Comparison of ENCODE assay signal across 14 cellular contexts in genomic region chr9:122355336-122355875, GRCh38. TPM values are rescaled to one million over a fixed set of nuclear protein-coding genes. Genes with fewer than 3 reads are reported as not detected.
DNase-seq lines count a peak whose midpoint lies in the region; ATAC-seq and TF ChIP-seq lines count a peak whose summit lies in the region.
"Had no signal": no experiment of that assay in that cellular context is flagged by ENCODE, and none has a peak within 500 bp of the region (broad histone marks: within the 10 kb centered on the region; RNA-seq: fewer than 3 reads in every experiment).

No MANE protein-coding gene starts in this region.

- peaks cover 8% of the 10 kb centered on the region for H3K4me1 Mint-ChIP-seq in chondrocyte (ENCODE audit: low read depth)
- H3K4me1 Mint-ChIP-seq in endothelial cell (ENCODE audit: unreplicated experiment) = peaks cover 25% of the 10 kb centered on the region
- H3K4me1 Mint-ChIP-seq in activated CD8-positive, alpha-beta T cell treated with anti-CD3 and anti-CD28 coated beads, Interleukin-2, amount 10 ng/mL, durations not matched to agents 7 days and 5 days (ENCODE audit: low read depth) = peaks cover 4% of the 10 kb centered on the region
- H3K4me1 Mint-ChIP-seq: CD4-positive, alpha-beta memory T cell; H9 had no signal

- H3K4me3 ChIP-seq in right atrium auricular region = no peak overlapping the region

- H3K27me3 Mint-ChIP-seq in chondrocyte (ENCODE audit: low read depth) = peaks cover 6% of the 10 kb centered on the region
- peaks cover 16% of the 10 kb centered on the region for H3K27me3 Mint-ChIP-seq in endothelial cell (ENCODE audit: unreplicated experiment)
- H3K27me3 Mint-ChIP-seq in activated CD8-positive, alpha-beta T cell treated with anti-CD3 and anti-CD28 coated beads, Interleukin-2, amount 10 ng/mL, durations not matched to agents 7 days and 5 days (ENCODE audit: low read depth) = peaks cover 14% of the 10 kb centered on the region

- no peaks in the 10 kb centered on the region for H3K36me3 Mint-ChIP-seq in chondrocyte (ENCODE audit: low read depth)
- no peaks in the 10 kb centered on the region for H3K36me3 Mint-ChIP-seq in endothelial cell (ENCODE audit: low read depth, unreplicated experiment)
- no peaks in the 10 kb centered on the region for H3K36me3 Mint-ChIP-seq in activated CD8-positive, alpha-beta T cell treated with anti-CD3 and anti-CD28 coated beads, Interleukin-2, amount 10 ng/mL, durations not matched to agents 7 days and 5 days (ENCODE audit: low read depth)
- H3K36me3 Mint-ChIP-seq: CD4-positive, alpha-beta memory T cell had no signal

- ATAC-seq in left ventricle myocardium superior = peak; percentile 37
- ATAC-seq in activated CD8-positive, alpha-beta T cell treated with anti-CD3 and anti-CD28 coated beads, Interleukin-2, amount 10 ng/mL, durations not matched to agents 7 days and 5 days = no peak

- POLR2A ChIA-PET in activated CD8-positive, alpha-beta T cell treated with anti-CD3 and anti-CD28 coated beads, Interleukin-2, amount 10 ng/mL, durations not matched to agents 7 days and 5 days (lab: Charles Lee) = no interaction called here

- intact Hi-C loops in left ventricle myocardium superior (cut with micrococcal nuclease) = no loop called here
- intact Hi-C loops in posterior vena cava (cut with DNase I) = no loop called here

- H3K4me3 Mint-ChIP-seq in chondrocyte (ENCODE audit: unreplicated experiment) = no peak overlapping the region
- H3K4me3 Mint-ChIP-seq in endothelial cell (ENCODE audit: unreplicated experiment) = no peak overlapping the region
- no peak overlapping the region for H3K4me3 Mint-ChIP-seq in activated CD8-positive, alpha-beta T cell treated with anti-CD3 and anti-CD28 coated beads, Interleukin-2, amount 10 ng/mL, durations not matched to agents 7 days and 5 days
- H3K4me3 Mint-ChIP-seq: CD4-positive, alpha-beta memory T cell; H9 had no signal

- no peaks in the 10 kb centered on the region for H3K9me3 ChIP-seq in right atrium auricular region

- H3K27ac Mint-ChIP-seq in chondrocyte (ENCODE audit: unreplicated experiment) = no peak overlapping the region
- no peak overlapping the region for H3K27ac Mint-ChIP-seq in endothelial cell (ENCODE audit: unreplicated experiment)
- no peak overlapping the region for H3K27ac Mint-ChIP-seq in activated CD8-positive, alpha-beta T cell treated with anti-CD3 and anti-CD28 coated beads, Interleukin-2, amount 10 ng/mL, durations not matched to agents 7 days and 5 days

- CTCF ChIA-PET in activated CD8-positive, alpha-beta T cell treated with anti-CD3 and anti-CD28 coated beads, Interleukin-2, amount 10 ng/mL, durations not matched to agents 7 days and 5 days (lab: Charles Lee) = interaction anchor here (1.7 kb wide), 1 partner anchor 231 kb away, joined by 6 read pairs; no protein-coding TSS in a partner anchor

- no peak for DNase-seq in left ventricle myocardium superior
- no peak for DNase-seq in right atrium auricular region (ENCODE audit: low spot score)
- DNase-seq in chondrocyte (ENCODE audit: low spot score) = peak; percentile 59
- DNase-seq in posterior vena cava (ENCODE audit: low spot score) = peak; percentile 50
- no peak for DNase-seq in endothelial cell (ENCODE audit: low spot score)
- no peak for DNase-seq in cerebellar nuclear complex (lab: John Stamatoyannopoulos, UW)
- DNase-seq in activated CD8-positive, alpha-beta T cell treated with anti-CD3 and anti-CD28 coated beads, Interleukin-2, amount 10 ng/mL, durations not matched to agents 7 days and 5 days = no peak
- DNase-seq: 8988T; AML-193; CD4-positive, alpha-beta memory T cell; DMS79; GOT3; H9 had no signal

- H3K27ac ChIP-seq in right atrium auricular region = no peak overlapping the region

- H3K9me3 Mint-ChIP-seq in chondrocyte (ENCODE audit: low read depth) (peaks cover 11% of the 10 kb centered on the region), endothelial cell (ENCODE audit: unreplicated experiment) (no peaks in the 10 kb centered on the region)
- no peaks in the 10 kb centered on the region for H3K9me3 Mint-ChIP-seq in activated CD8-positive, alpha-beta T cell treated with anti-CD3 and anti-CD28 coated beads, Interleukin-2, amount 10 ng/mL, durations not matched to agents 7 days and 5 days (ENCODE audit: insufficient read depth)

- H3K27me3 ChIP-seq in right atrium auricular region = no peaks in the 10 kb centered on the region

- TF ChIP-seq CTCF in right atrium auricular region (IDR thresholded peaks at IDR 0.05) (no peak), chondrocyte (IDR thresholded peaks at IDR 0.05) (no peak), endothelial cell (IDR thresholded peaks at IDR 0.05; ENCODE audit: unreplicated experiment) (no peak)

- H3K36me3 ChIP-seq in right atrium auricular region = no peaks in the 10 kb centered on the region

- no peaks in the 10 kb centered on the region for H3K4me1 ChIP-seq in right atrium auricular region

RNA-seq across cellular contexts. Expression of gene PTGS1, which starts 15.4 kb away (rescaled TPM):
- total RNA-seq in left ventricle myocardium superior (3.4 TPM), right atrium auricular region (10 to 100 TPM; 14.6 to 46.0 TPM), chondrocyte (0.59 to 2.7 TPM (median 0.97 TPM) in 3 replicates), posterior vena cava (10 to 100 TPM; 20.8 to 30.2 TPM), endothelial cell (ENCODE audit: unreplicated experiment) (33.4 TPM)
- under 1 TPM; 0.26 to 0.37 TPM for total RNA-seq in activated CD8-positive, alpha-beta T cell treated with anti-CD3 and anti-CD28 coated beads, Interleukin-2, amount 10 ng/mL, durations not matched to agents 7 days and 5 days
- total RNA-seq: G401 had no signal

Comparison
In these comparisons a context has a peak if more than half of its experiments do, and no peak if none do; other contexts are left out.
1. DNase-seq: peak in chondrocyte (single experiment) and posterior vena cava (single experiment); none in left ventricle myocardium superior (single experiment), right atrium auricular region (single experiment), endothelial cell (single experiment), cerebellar nuclear complex (0 of 2) and activated CD8-positive, alpha-beta T cell treated with anti-CD3 and anti-CD28 coated beads, Interleukin-2, amount 10 ng/mL, durations not matched to agents 7 days and 5 days (single experiment).